10 cellular contexts compared by ENCODE assay signal in the genomic region with DNA sequence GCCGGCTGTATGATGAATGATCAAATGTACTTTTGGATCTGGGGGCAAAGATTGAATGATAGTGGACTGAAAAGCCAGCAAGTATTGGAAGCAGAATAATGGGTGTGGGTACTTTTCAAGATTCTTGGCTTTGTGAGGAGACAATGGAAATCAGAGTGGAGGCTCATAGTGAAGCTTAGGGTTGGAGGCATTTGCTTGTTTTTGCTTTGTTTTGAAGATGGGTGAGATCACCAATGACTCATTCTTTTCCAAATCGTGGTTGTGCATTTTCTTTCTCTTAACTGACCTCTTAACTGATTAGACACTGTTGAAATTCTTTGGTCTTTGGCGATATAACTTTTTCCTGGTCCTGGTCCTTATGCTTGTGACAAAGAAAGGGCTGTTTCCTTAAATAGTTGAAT. TPM values are rescaled to one million over a fixed set of nuclear protein-coding genes. Genes with fewer than 3 reads are reported as not detected.
DNase-seq lines count a peak whose midpoint lies in the region; ATAC-seq and TF ChIP-seq lines count a peak whose summit lies in the region.
"Had no signal": no experiment of that assay in that cellular context is flagged by ENCODE, and none has a peak within 500 bp of the region (broad histone marks: within the 10 kb centered on the region; RNA-seq: fewer than 3 reads in every experiment).

No MANE protein-coding gene starts in this region.

- H3K4me1 ChIP-seq in ACC112 (ENCODE audit: control insufficient read depth, insufficient read depth, low read length, unreplicated experiment): peaks cover 15% of the 10 kb centered on the region
- H3K4me1 ChIP-seq in HCT116 (ENCODE audit: control insufficient read depth in 1 of 2, insufficient read depth in 2 of 2, low read length in 2 of 2): peaks cover 2 to 5% of the 10 kb centered on the region in 2 experiments; a peak in 2 of 4 replicates

- no peaks in the 10 kb centered on the region for H3K36me3 ChIP-seq in ACC112 (ENCODE audit: insufficient read depth, low read length)
- no peaks in the 10 kb centered on the region for H3K36me3 ChIP-seq in HCT116 (ENCODE audit: control insufficient read depth in 1 of 2, insufficient read depth in 2 of 2, low read length in 2 of 2)

- H3K4me2 ChIP-seq in HCT116 (ENCODE audit: low read length): no peak overlapping the region

- no peaks in the 10 kb centered on the region for H3K27me3 Mint-ChIP-seq in activated naive CD8-positive, alpha-beta T cell treated with anti-CD3 and anti-CD28 coated beads, Interleukin-2, amount 50 U/mL, for 24 hours

- H3K27ac ChIP-seq in ACC112 (ENCODE audit: low read depth, low read length): peak overlapping the region; percentile 63
- H3K27ac ChIP-seq in HCT116 (ENCODE audit: low read depth, low read length): no peak overlapping the region

- POLR2A ChIA-PET in HCT116 (lab: Charles Lee): no interaction called here

- H3K9me3 Mint-ChIP-seq in activated naive CD8-positive, alpha-beta T cell treated with anti-CD3 and anti-CD28 coated beads, Interleukin-2, amount 50 U/mL, for 24 hours: peaks cover 11% of the 10 kb centered on the region

- H3K27me3 ChIP-seq in ACC112 (ENCODE audit: insufficient read depth, low read length) (no peaks in the 10 kb centered on the region), HCT116 (ENCODE audit: insufficient read depth, low read length) (peaks cover 5% of the 10 kb centered on the region; the same call in 1 of the 2 replicates)

- H3K9ac ChIP-seq in HCT116 (ENCODE audit: low read length): no peak overlapping the region

- RAD21 ChIA-PET in HCT116 (lab: Charles Lee; ENCODE audit: low non-redundant PET in 1 of 2, low total read pairs in 2 of 2, uncharacterized antibody in 2 of 2, unreplicated experiment in 2 of 2): no interaction called here

- H3K4me3 Mint-ChIP-seq in activated naive CD8-positive, alpha-beta T cell treated with anti-CD3 and anti-CD28 coated beads, Interleukin-2, amount 50 U/mL, for 24 hours: no peak overlapping the region

- H2AFZ ChIP-seq in ACC112 (ENCODE audit: low read length, unreplicated experiment) (no peak overlapping the region), HCT116 (ENCODE audit: low read depth, low read length, poor library complexity, severe bottlenecking) (no peak overlapping the region)

- no peaks in the 10 kb centered on the region for H4K20me1 ChIP-seq in HCT116 (ENCODE audit: insufficient read depth)

- no peaks in the 10 kb centered on the region for H3K9me2 ChIP-seq in HCT116 (ENCODE audit: insufficient read depth)

- H3K4me3 ChIP-seq in ACC112 (ENCODE audit: low read depth, low read length) (peak overlapping the region; percentile 5; the same call in 1 of the 2 replicates), HCT116 (replicated peaks in 1 of 2; ENCODE audit: low read depth in 1 of 2, low read length in 2 of 2) (no peak overlapping the region)

- ATAC-seq in HCT116: no peak
- peak; percentile 72 for ATAC-seq in activated naive CD8-positive, alpha-beta T cell treated with anti-CD3 and anti-CD28 coated beads, Interleukin-2, amount 50 U/mL, for 24 hours
- no peak for ATAC-seq in GM19351 (IDR thresholded peaks at IDR 0.05; ENCODE audit: unreplicated experiment)
- ATAC-seq in GM21825 (IDR thresholded peaks at IDR 0.05; ENCODE audit: unreplicated experiment): no peak

- peaks cover 37% of the 10 kb centered on the region for H3K4me1 Mint-ChIP-seq in activated naive CD8-positive, alpha-beta T cell treated with anti-CD3 and anti-CD28 coated beads, Interleukin-2, amount 50 U/mL, for 24 hours

- H3K9me3 ChIP-seq in HCT116 (ENCODE audit: control insufficient read depth in 1 of 2, insufficient read depth in 1 of 2, low read depth in 1 of 2, low read length in 2 of 2): no peaks in the 10 kb centered on the region

- intact Hi-C loops in HCT116 (cut with micrococcal nuclease): no loop called here

- no TSS peak for BruUV-seq in HCT116 (replicated peaks; lab: Mats Ljungman, UMichigan)

- TF ChIP-seq CTCF in HCT116 (IDR thresholded peaks at IDR 0.05 in 2 of 3, conservative IDR thresholded peaks at IDR 0.05 in 1 of 3; ENCODE audit: borderline replicate concordance in 1 of 3, insufficient read depth in 1 of 3, low read depth in 2 of 3, low read length in 2 of 3): no peak

- H3K79me2 ChIP-seq in ACC112 (ENCODE audit: control insufficient read depth, insufficient read depth, low read length, unreplicated experiment) (no peaks in the 10 kb centered on the region), HCT116 (ENCODE audit: insufficient read depth, low read length) (no peaks in the 10 kb centered on the region)

- no peak for TF ChIP-seq RAD21 in HCT116 (IDR thresholded peaks at IDR 0.05; ENCODE audit: low read depth)

- H3K27ac Mint-ChIP-seq in activated naive CD8-positive, alpha-beta T cell treated with anti-CD3 and anti-CD28 coated beads, Interleukin-2, amount 50 U/mL, for 24 hours: peak overlapping the region; percentile 18

- TF ChIP-seq POLR2A in HCT116 (IDR thresholded peaks at IDR 0.05; ENCODE audit: borderline replicate concordance, extremely low read depth, insufficient read depth, insufficient read length): no peak

- CTCF ChIA-PET in HCT116 (lab: Charles Lee): no interaction called here

- DNase-seq in HCT116 (ENCODE audit: low read depth, low spot score) (no peak), iris pigment epithelial cell (ENCODE audit: low read depth) (peak; percentile 88), NCI-H146 treated with DMSO at 0.1 percent for 48 hours (lab: John Stamatoyannopoulos, UW; ENCODE audit: unreplicated experiment) (no peak)
- DNase-seq in activated naive CD8-positive, alpha-beta T cell treated with anti-CD3 and anti-CD28 coated beads, Interleukin-2, amount 50 U/mL, for 24 hours: no peak
- no peak for DNase-seq in activated CD4-positive, CD25-positive, alpha-beta regulatory T cell treated with anti-CD3 and anti-CD28 coated beads, Interleukin-2, amount 50 U/mL, for 72 hours
- DNase-seq: NCI-H2171, nucleus accumbens had no signal

- H3K36me3 Mint-ChIP-seq in activated naive CD8-positive, alpha-beta T cell treated with anti-CD3 and anti-CD28 coated beads, Interleukin-2, amount 50 U/mL, for 24 hours (ENCODE audit: low read depth): peaks cover 2% of the 10 kb centered on the region

TF ChIP-seq in HCT116, 20 proteins besides CTCF, POLR2A, EP300 and RAD21:
- TF ChIP-seq JUND (IDR thresholded peaks at IDR 0.05) (0 out of 2 replicates have a peak, but pooled peaks have one; percentile 10), SIN3A (IDR thresholded peaks at IDR 0.05; ENCODE audit: low read depth) (no peak)
TF ChIP-seq in HCT116: peak in this region for 1.

RNA-seq across cellular contexts. Expression of a gene that starts 54.4 kb away (rescaled TPM):
- 2.0 TPM for total RNA-seq in HCT116 (2021; ENCODE audit: unreplicated experiment)
- polyA plus RNA-seq in HCT116 (2012): 0.61 and 0.81 TPM in 2 replicates
